ENCODE assay signal across 25 cellular contexts in the genomic region with DNA sequence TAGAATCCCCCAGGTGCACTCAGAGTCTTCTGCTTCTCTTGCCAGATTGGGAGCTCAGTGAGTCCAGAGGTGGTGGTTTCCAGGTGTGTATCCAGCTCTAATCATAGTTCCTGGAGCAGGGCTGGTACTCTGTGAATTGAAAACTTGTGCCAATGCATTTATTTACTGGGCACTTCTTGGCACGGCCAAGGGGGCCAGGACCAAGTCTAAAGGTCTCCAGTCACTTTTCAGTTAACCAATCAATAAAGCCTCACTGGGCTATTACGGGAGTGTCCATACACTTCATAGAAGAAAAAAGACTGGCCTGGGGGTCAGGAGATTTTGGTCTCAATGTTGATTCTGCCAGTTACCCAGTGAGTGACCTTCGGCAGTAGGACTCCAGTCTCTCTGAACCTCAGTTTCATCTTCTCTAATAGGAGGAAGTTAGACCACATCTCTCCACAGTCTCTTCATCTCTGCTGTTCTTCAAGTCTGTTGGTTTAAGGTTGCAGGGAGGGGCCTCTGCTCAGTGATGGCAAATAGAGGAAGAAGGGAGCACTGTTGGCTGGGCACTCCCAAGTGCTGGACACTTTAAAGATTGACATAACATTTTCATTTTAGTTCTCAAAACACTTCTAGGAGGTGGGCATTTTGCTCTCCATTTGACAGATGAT.
DNase-seq lines count a peak whose midpoint lies in the region; ATAC-seq, FAIRE-seq and TF ChIP-seq lines count a peak whose summit lies in the region.
"Had no signal": no experiment of that assay in that cellular context is flagged by ENCODE, and none has a peak within 500 bp of the region (broad histone marks: within the 10 kb centered on the region; RNA-seq: fewer than 3 reads in every experiment).

No MANE protein-coding gene starts in this region.

- H4K20me1 ChIP-seq in KMS-11 (ENCODE audit: insufficient read depth) (no peaks in the 10 kb centered on the region), PC-3 (ENCODE audit: low read length) (no peaks in the 10 kb centered on the region)

- H3K36me3 ChIP-seq in KMS-11 (ENCODE audit: insufficient read depth), result no peaks in the 10 kb centered on the region
- H3K36me3 ChIP-seq in PC-3 (ENCODE audit: low read depth, low read length), result no peaks in the 10 kb centered on the region
- no peaks in the 10 kb centered on the region for H3K36me3 ChIP-seq in right lobe of liver
- H3K36me3 ChIP-seq: adrenal gland, BE2C, HAP-1, Peyer's patch, SJSA1 had no signal

- POLR2A ChIA-PET in PC-3 (lab: Charles Lee; ENCODE audit: unreplicated experiment), result interaction anchor here (0.7 to 0.8 kb wide), 2 partner anchors 31 to 122 kb away, joined by 3 to 6 read pairs; no protein-coding TSS in a partner anchor

- DNase-seq in GM18507 (ENCODE audit: extremely low spot score, insufficient read length, low read depth), result no peak
- DNase-seq in PC-3, result no peak
- peak; percentile 34 to 78 (median 72) for DNase-seq in right lobe of liver
- no peak for DNase-seq in retina
- DNase-seq: activated CD4-positive, alpha-beta T cell treated with anti-CD3 and anti-CD28 coated beads for 4 hours; activated CD8-positive, alpha-beta T cell treated with anti-CD3 and anti-CD28 coated beads, Interleukin-2, amount 10 ng/mL, durations not matched to agents 7 days and 5 days; activated naive CD4-positive, alpha-beta T cell treated with anti-CD3 and anti-CD28 coated beads for 36 hours; adrenal gland; BE2C; CD8-positive, alpha-beta T cell; NCI-H1092 treated with DMSO at 0.1 percent for 48 hours; nephron progenitor cell; Peyer's patch; stimulated activated naive CD4-positive, alpha-beta T cell treated with Interleukin-2 at 50 U/mL for 16 hours; T-helper 9 cell had no signal

- TF ChIP-seq POLR2A in right lobe of liver (IDR thresholded peaks at IDR 0.05), result no peak

- no peak overlapping the region for H3K4me3 ChIP-seq in KMS-11 (IDR thresholded peaks at IDR 0.05; ENCODE audit: insufficient read depth, low read depth, low read length)
- peak overlapping the region; percentile 23; the same call in 1 of the 2 replicates for H3K4me3 ChIP-seq in PC-3 (ENCODE audit: low read length)
- H3K4me3 ChIP-seq in right lobe of liver, result no peak overlapping the region
- H3K4me3 ChIP-seq: adrenal gland, HAP-1, Peyer's patch, SJSA1, skin epidermis had no signal

- H3K9ac ChIP-seq in KMS-11 (no peak overlapping the region), PC-3 (ENCODE audit: low read length) (peak overlapping the region; percentile 61)

- intact Hi-C loops in PC-3 (cut with micrococcal nuclease), result no loop called here
- intact Hi-C loops in right lobe of liver (cut with DNase I), result no loop called here

- H3K4me1 ChIP-seq in KMS-11 (ENCODE audit: low read depth, poor library complexity, severe bottlenecking) (peaks cover 88% of the 10 kb centered on the region), PC-3 (ENCODE audit: insufficient read depth, low read length) (peaks cover 41% of the 10 kb centered on the region), right lobe of liver (peaks cover 0 to 17% (median 8%) of the 10 kb centered on the region in 4 donors)
- H3K4me1 ChIP-seq: BE2C, HAP-1, Peyer's patch, SJSA1 had no signal

- H3K27ac ChIP-seq in KMS-11 (peak overlapping the region; percentile 20; the same call in 1 of the 2 replicates), PC-3 (ENCODE audit: low read length) (peak overlapping the region; percentile 90), right lobe of liver (peak overlapping the region in 2 of 3 donors; percentile 39 to 52)
- H3K27ac ChIP-seq: adrenal gland, Peyer's patch, SJSA1, skin epidermis, VCaP had no signal

- H3F3A ChIP-seq in PC-3 (ENCODE audit: low read length, unreplicated experiment), result no peaks in the 10 kb centered on the region

- H3K9me2 ChIP-seq in PC-3 (replicated peaks; ENCODE audit: low read length), result no peaks in the 10 kb centered on the region

- ATAC-seq in PC-3 (peak; percentile 10; the same call in 1 of the 2 replicates), right lobe of liver (peak; percentile 93 to 97 (median 94)), GM21825 (IDR thresholded peaks at IDR 0.05; ENCODE audit: unreplicated experiment) (no peak), HG03457 (IDR thresholded peaks at IDR 0.05; ENCODE audit: unreplicated experiment) (no peak)
- ATAC-seq: activated CD8-positive, alpha-beta T cell treated with anti-CD3 and anti-CD28 coated beads, Interleukin-2, amount 10 ng/mL, durations not matched to agents 7 days and 5 days; CD8-positive, alpha-beta T cell had no signal

- H3K4me2 ChIP-seq in KMS-11 (peak overlapping the region; percentile 100), PC-3 (ENCODE audit: low read length) (peak overlapping the region; percentile 62)

- no TSS peak for BruUV-seq in PC-3 (replicated peaks; lab: Mats Ljungman, UMichigan)

- H2AFZ ChIP-seq in KMS-11 (ENCODE audit: low read depth) (no peak overlapping the region), PC-3 (ENCODE audit: low read length) (peak overlapping the region; percentile 30; the same call in 1 of the 2 replicates)

- CTCF ChIA-PET in PC-3 (lab: Charles Lee), result interaction anchor here (0.9 kb wide), 1 partner anchor 358 kb away, joined by 6 read pairs; no protein-coding TSS in a partner anchor

- WGBS in right lobe of liver (ENCODE audit: insufficient coverage, low coverage, low lambda C conversion rate, missing lambda C conversion rate), result 27% methylated on average over 3 of the region's 3 CpGs

- H3K27me3 ChIP-seq in KMS-11 (ENCODE audit: insufficient read depth, low read depth) (no peaks in the 10 kb centered on the region), PC-3 (ENCODE audit: low read length) (no peaks in the 10 kb centered on the region), right lobe of liver (no peaks in the 10 kb centered on the region)
- H3K27me3 ChIP-seq: adrenal gland, Peyer's patch, SJSA1 had no signal

- H3K9me3 ChIP-seq in PC-3 (ENCODE audit: low read length), result no peaks in the 10 kb centered on the region
- H3K9me3 ChIP-seq in right lobe of liver, result no peaks in the 10 kb centered on the region
- H3K9me3 ChIP-seq: adrenal gland, BE2C, HAP-1, Peyer's patch, SJSA1 had no signal

- H3K79me2 ChIP-seq in KMS-11 (ENCODE audit: insufficient read depth, low read depth) (peaks cover 37% of the 10 kb centered on the region; the same call in 1 of the 2 replicates), PC-3 (ENCODE audit: low read length) (no peaks in the 10 kb centered on the region)

- FAIRE-seq in GM18507 (lab: Jason Lieb, UNC), result peak; percentile 36
- FAIRE-seq: endometrium, frontal cortex, urothelium cell line had no signal

- TF ChIP-seq CTCF in KMS-11 (conservative IDR thresholded peaks at IDR 0.05; ENCODE audit: low read depth, low read length) (no peak), PC-3 (conservative IDR thresholded peaks at IDR 0.05; ENCODE audit: low read depth, low read length) (no peak), right lobe of liver (IDR thresholded peaks at IDR 0.05) (no peak)

Comparison
In these comparisons a context has a peak if more than half of its experiments do, and no peak if none do; other contexts are left out.
1. DNase-seq: peak in right lobe of liver (3 of 3); none in GM18507 (single experiment), PC-3 (single experiment) and retina (single experiment).
2. H3K27ac ChIP-seq: peak in every context shown above with its lines; median percentile 90 in PC-3; 46 in right lobe of liver; 20 in KMS-11.
3. ATAC-seq: peak in PC-3 (single experiment) and right lobe of liver (4 of 4); none in GM21825 (single experiment) and HG03457 (single experiment).